In genomic region chr3:10459954-10460754, GRCh38 we compare ENCODE assay signal across 1 cellular context.
TF ChIP-seq lines count a peak whose summit lies in the region.

No MANE protein-coding gene starts in this region.

TF ChIP-seq in HepG2, 621 proteins besides CTCF, POLR2A, EP300 and RAD21 (continued from another document and continues in another):
- TF ChIP-seq ZNF407 (CRISPR knock-in tag; IDR thresholded peaks at IDR 0.05; ENCODE audit: not compliant biosample characterization) (peak; percentile 53), SOX5 (CRISPR knock-in tag; IDR thresholded peaks at IDR 0.05; ENCODE audit: borderline replicate concordance) (peak; percentile 65), RFXANK (CRISPR knock-in tag; IDR thresholded peaks at IDR 0.05) (peak; percentile 89; the same call in 1 of the 2 replicates), GATA4 (IDR thresholded peaks at IDR 0.05; ENCODE audit: borderline replicate concordance, low read depth) (no peak), ZNF142 (CRISPR knock-in tag; IDR thresholded peaks at IDR 0.05) (peak; percentile 92), POLR2AphosphoS2 (IDR thresholded peaks at IDR 0.05; ENCODE audit: low read depth, low read length) (no peak), ZNF780A (CRISPR knock-in tag; IDR thresholded peaks at IDR 0.05) (peak; percentile 80; the same call in 1 of the 2 replicates), DR1 (CRISPR knock-in tag; IDR thresholded peaks at IDR 0.05) (no peak; the same call in 1 of the 2 replicates), JDP2 (CRISPR knock-in tag; IDR thresholded peaks at IDR 0.05; ENCODE audit: borderline replicate concordance) (peak; percentile 93; the same call in 1 of the 2 replicates), ZEB1 (IDR thresholded peaks at IDR 0.05; ENCODE audit: insufficient replicate concordance, low read depth) (no peak), SP4 (CRISPR knock-in tag; IDR thresholded peaks at IDR 0.05) (peak; percentile 75; the same call in 1 of the 2 replicates), IKZF1 (IDR thresholded peaks at IDR 0.05) (no peak), ZFP62 (CRISPR knock-in tag; IDR thresholded peaks at IDR 0.05) (no peak), ZNF878 (CRISPR knock-in tag; IDR thresholded peaks at IDR 0.05) (peak; percentile 92), FOXO1 (CRISPR knock-in tag; IDR thresholded peaks at IDR 0.05) (peak; percentile 85), FOXA3 (CRISPR knock-in tag; IDR thresholded peaks at IDR 0.05) (peak; percentile 72; the same call in 1 of the 2 replicates), ZNF614 (CRISPR knock-in tag; IDR thresholded peaks at IDR 0.05; ENCODE audit: borderline replicate concordance) (peak; percentile 98; the same call in 1 of the 2 replicates), ZNF10 (CRISPR knock-in tag; IDR thresholded peaks at IDR 0.05; ENCODE audit: borderline replicate concordance, low read depth) (no peak), ZNF468 (CRISPR knock-in tag; IDR thresholded peaks at IDR 0.05) (0 out of 2 replicates have a peak, but pooled peaks have one; percentile 42), RCOR2 (CRISPR knock-in tag; IDR thresholded peaks at IDR 0.05) (0 out of 2 replicates have a peak, but pooled peaks have one; percentile 50), MTA1 (CRISPR knock-in tag; IDR thresholded peaks at IDR 0.05; ENCODE audit: borderline replicate concordance) (no peak), GPBP1L1 (CRISPR knock-in tag; IDR thresholded peaks at IDR 0.05) (no peak), RFXAP (CRISPR knock-in tag; IDR thresholded peaks at IDR 0.05; ENCODE audit: borderline replicate concordance) (0 out of 2 replicates have a peak, but pooled peaks have one; percentile 66), MYNN (CRISPR knock-in tag; IDR thresholded peaks at IDR 0.05; ENCODE audit: low read depth) (no peak), ZNF576 (CRISPR knock-in tag; IDR thresholded peaks at IDR 0.05) (no peak), ZNF503 (CRISPR knock-in tag; IDR thresholded peaks at IDR 0.05) (0 out of 2 replicates have a peak, but pooled peaks have one; percentile 57), ARNTL (CRISPR knock-in tag; IDR thresholded peaks at IDR 0.05) (peak; percentile 84)
- TF ChIP-seq, protein P1, sequence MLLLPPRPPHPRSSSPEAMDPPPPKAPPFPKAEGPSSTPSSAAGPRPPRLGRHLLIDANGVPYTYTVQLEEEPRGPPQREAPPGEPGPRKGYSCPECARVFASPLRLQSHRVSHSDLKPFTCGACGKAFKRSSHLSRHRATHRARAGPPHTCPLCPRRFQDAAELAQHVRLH (CRISPR knock-in tag; IDR thresholded peaks at IDR 0.05; ENCODE audit: borderline replicate concordance, low read depth): peak; percentile 99
- TF ChIP-seq, protein P2, sequence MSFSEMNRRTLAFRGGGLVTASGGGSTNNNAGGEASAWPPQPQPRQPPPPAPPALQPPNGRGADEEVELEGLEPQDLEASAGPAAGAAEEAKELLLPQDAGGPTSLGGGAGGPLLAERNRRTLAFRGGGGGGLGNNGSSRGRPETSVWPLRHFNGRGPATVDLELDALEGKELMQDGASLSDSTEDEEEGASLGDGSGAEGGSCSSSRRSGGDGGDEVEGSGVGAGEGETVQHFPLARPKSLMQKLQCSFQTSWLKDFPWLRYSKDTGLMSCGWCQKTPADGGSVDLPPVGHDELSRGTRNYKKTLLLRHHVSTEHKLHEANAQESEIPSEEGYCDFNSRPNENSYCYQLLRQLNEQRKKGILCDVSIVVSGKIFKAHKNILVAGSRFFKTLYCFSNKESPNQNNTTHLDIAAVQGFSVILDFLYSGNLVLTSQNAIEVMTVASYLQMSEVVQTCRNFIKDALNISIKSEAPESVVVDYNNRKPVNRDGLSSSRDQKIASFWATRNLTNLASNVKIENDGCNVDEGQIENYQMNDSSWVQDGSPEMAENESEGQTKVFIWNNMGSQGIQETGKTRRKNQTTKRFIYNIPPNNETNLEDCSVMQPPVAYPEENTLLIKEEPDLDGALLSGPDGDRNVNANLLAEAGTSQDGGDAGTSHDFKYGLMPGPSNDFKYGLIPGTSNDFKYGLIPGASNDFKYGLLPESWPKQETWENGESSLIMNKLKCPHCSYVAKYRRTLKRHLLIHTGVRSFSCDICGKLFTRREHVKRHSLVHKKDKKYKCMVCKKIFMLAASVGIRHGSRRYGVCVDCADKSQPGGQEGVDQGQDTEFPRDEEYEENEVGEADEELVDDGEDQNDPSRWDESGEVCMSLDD (CRISPR knock-in tag; IDR thresholded peaks at IDR 0.05; ENCODE audit: borderline replicate concordance): peak; percentile 90
- TF ChIP-seq, protein P3, sequence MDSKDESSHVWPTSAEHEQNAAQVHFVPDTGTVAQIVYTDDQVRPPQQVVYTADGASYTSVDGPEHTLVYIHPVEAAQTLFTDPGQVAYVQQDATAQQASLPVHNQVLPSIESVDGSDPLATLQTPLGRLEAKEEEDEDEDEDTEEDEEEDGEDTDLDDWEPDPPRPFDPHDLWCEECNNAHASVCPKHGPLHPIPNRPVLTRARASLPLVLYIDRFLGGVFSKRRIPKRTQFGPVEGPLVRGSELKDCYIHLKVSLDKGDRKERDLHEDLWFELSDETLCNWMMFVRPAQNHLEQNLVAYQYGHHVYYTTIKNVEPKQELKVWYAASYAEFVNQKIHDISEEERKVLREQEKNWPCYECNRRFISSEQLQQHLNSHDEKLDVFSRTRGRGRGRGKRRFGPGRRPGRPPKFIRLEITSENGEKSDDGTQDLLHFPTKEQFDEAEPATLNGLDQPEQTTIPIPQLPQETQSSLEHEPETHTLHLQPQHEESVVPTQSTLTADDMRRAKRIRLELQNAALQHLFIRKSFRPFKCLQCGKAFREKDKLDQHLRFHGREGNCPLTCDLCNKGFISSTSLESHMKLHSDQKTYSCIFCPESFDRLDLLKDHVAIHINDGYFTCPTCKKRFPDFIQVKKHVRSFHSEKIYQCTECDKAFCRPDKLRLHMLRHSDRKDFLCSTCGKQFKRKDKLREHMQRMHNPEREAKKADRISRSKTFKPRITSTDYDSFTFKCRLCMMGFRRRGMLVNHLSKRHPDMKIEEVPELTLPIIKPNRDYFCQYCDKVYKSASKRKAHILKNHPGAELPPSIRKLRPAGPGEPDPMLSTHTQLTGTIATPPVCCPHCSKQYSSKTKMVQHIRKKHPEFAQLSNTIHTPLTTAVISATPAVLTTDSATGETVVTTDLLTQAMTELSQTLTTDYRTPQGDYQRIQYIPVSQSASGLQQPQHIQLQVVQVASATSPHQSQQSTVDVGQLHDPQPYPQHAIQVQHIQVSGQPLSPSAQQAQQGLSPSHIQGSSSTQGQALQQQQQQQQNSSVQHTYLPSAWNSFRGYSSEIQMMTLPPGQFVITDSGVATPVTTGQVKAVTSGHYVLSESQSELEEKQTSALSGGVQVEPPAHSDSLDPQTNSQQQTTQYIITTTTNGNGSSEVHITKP (CRISPR knock-in tag; IDR thresholded peaks at IDR 0.05; ENCODE audit: low read depth): peak; percentile 85
